In the genomic region with DNA sequence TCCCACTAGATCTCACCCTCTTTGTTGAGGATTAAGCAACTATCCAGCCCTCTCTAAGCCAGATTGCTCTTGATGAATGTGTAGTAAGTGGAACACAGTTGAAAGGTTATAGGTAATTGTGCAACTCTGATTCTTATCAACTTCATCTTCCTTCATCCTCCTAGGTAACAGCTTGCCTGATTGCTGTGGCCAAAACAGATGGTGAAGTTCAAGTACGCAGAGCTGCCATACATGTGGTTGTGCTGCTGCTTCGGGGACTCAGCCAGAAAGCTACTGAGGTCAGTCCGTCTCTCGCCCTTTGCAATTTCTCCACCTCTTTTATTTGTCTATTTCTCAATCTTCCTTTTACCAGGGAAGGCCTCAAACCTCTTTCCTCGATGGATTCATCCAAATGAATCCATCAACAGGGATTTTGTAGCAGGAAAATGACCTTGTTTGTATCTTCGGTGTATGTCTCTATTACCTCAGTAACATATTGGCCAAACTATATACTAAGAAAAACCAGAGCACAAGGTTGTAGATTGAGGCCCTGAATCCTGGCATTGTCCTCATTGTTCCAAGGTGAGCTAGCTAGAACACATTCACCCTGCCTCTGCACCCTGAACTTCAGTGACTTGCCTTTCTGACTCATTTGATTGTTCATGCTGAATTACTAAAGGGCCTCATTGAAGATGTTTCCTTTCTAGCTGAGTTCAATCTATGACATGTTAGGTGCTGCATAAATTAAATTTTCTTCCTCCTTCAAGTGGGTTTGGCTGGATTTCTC, we compare ENCODE assay signal across 1 cellular context.
TF ChIP-seq lines count a peak whose summit lies in the region.

No MANE protein-coding gene starts in this region.

TF ChIP-seq in HepG2, 621 proteins besides CTCF, POLR2A, EP300 and RAD21 (continued from another document and continues in another):
- TF ChIP-seq, protein P1, sequence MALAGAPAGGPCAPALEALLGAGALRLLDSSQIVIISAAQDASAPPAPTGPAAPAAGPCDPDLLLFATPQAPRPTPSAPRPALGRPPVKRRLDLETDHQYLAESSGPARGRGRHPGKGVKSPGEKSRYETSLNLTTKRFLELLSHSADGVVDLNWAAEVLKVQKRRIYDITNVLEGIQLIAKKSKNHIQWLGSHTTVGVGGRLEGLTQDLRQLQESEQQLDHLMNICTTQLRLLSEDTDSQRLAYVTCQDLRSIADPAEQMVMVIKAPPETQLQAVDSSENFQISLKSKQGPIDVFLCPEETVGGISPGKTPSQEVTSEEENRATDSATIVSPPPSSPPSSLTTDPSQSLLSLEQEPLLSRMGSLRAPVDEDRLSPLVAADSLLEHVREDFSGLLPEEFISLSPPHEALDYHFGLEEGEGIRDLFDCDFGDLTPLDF (CRISPR knock-in tag; IDR thresholded peaks at IDR 0.05) = no peak
- TF ChIP-seq SSRP1 (CRISPR knock-in tag; IDR thresholded peaks at IDR 0.05) (no peak), CREB1 (IDR thresholded peaks at IDR 0.05) (no peak), CREB1 (CRISPR knock-in tag; IDR thresholded peaks at IDR 0.05) (0 out of 2 replicates have a peak, but pooled peaks have one; percentile 6), ZNF441 (CRISPR knock-in tag; IDR thresholded peaks at IDR 0.05; ENCODE audit: borderline replicate concordance) (0 out of 2 replicates have a peak, but pooled peaks have one; percentile 52), HHEX (CRISPR knock-in tag; IDR thresholded peaks at IDR 0.05) (no peak; the same call in 1 of the 2 replicates), FOXA1 (IDR thresholded peaks at IDR 0.05) (no peak), FOXA1 (CRISPR knock-in tag; IDR thresholded peaks at IDR 0.05) (peak; percentile 55), ZNF207 (IDR thresholded peaks at IDR 0.05; ENCODE audit: borderline replicate concordance) (no peak), NR3C1 (CRISPR knock-in tag; IDR thresholded peaks at IDR 0.05) (no peak), PPARG (CRISPR knock-in tag; conservative IDR thresholded peaks at IDR 0.05) (peak; percentile 97), EHMT2 (IDR thresholded peaks at IDR 0.05; ENCODE audit: borderline replicate concordance, low read depth, low read length) (peak; percentile 61; the same call in 1 of the 2 replicates), HMG20A (CRISPR knock-in tag; IDR thresholded peaks at IDR 0.05; ENCODE audit: borderline replicate concordance) (peak; percentile 57; the same call in 1 of the 2 replicates), MXD4 (CRISPR knock-in tag; IDR thresholded peaks at IDR 0.05) (peak; percentile 42; the same call in 1 of the 2 replicates), CBFB (CRISPR knock-in tag; IDR thresholded peaks at IDR 0.05) (no peak), ZNF124 (CRISPR knock-in tag; IDR thresholded peaks at IDR 0.05) (0 out of 2 replicates have a peak, but pooled peaks have one; percentile 70), SRSF1 (optimal IDR thresholded peaks at IDR 0.05; ENCODE audit: low read depth, low read length) (no peak), TEAD3 (CRISPR knock-in tag; optimal IDR thresholded peaks at IDR 0.05; ENCODE audit: borderline replicate concordance) (peak; percentile 46), CEBPG (CRISPR knock-in tag; IDR thresholded peaks at IDR 0.05) (peak; percentile 96), DMAP1 (CRISPR knock-in tag; IDR thresholded peaks at IDR 0.05) (peak; percentile 67; the same call in 1 of the 2 replicates), ERF (CRISPR knock-in tag; IDR thresholded peaks at IDR 0.05) (peak; percentile 40; the same call in 1 of the 2 replicates), CBX5 (CRISPR knock-in tag; IDR thresholded peaks at IDR 0.05; ENCODE audit: borderline replicate concordance) (peak; percentile 70; the same call in 1 of the 2 replicates), HDAC2 (CRISPR knock-in tag; IDR thresholded peaks at IDR 0.05) (peak; percentile 63), RARA (CRISPR knock-in tag; IDR thresholded peaks at IDR 0.05) (peak; percentile 94), SAP130 (CRISPR knock-in tag; IDR thresholded peaks at IDR 0.05; ENCODE audit: low read depth) (peak; percentile 67), ZNF850 (CRISPR knock-in tag; conservative IDR thresholded peaks at IDR 0.05) (no peak), DNMT3B (CRISPR knock-in tag; conservative IDR thresholded peaks at IDR 0.05) (no peak), HNF4G (IDR thresholded peaks at IDR 0.05; ENCODE audit: borderline replicate concordance, low read depth, low read length) (peak; percentile 72), HNF4G (CRISPR knock-in tag; IDR thresholded peaks at IDR 0.05; ENCODE audit: borderline replicate concordance, low read depth) (no peak), KAT8 (CRISPR knock-in tag; IDR thresholded peaks at IDR 0.05) (peak; percentile 56)
- TF ChIP-seq, protein P2, sequence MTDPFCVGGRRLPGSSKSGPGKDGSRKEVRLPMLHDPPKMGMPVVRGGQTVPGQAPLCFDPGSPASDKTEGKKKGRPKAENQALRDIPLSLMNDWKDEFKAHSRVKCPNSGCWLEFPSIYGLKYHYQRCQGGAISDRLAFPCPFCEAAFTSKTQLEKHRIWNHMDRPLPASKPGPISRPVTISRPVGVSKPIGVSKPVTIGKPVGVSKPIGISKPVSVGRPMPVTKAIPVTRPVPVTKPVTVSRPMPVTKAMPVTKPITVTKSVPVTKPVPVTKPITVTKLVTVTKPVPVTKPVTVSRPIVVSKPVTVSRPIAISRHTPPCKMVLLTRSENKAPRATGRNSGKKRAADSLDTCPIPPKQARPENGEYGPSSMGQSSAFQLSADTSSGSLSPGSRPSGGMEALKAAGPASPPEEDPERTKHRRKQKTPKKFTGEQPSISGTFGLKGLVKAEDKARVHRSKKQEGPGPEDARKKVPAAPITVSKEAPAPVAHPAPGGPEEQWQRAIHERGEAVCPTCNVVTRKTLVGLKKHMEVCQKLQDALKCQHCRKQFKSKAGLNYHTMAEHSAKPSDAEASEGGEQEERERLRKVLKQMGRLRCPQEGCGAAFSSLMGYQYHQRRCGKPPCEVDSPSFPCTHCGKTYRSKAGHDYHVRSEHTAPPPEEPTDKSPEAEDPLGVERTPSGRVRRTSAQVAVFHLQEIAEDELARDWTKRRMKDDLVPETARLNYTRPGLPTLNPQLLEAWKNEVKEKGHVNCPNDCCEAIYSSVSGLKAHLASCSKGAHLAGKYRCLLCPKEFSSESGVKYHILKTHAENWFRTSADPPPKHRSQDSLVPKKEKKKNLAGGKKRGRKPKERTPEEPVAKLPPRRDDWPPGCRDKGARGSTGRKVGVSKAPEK (CRISPR knock-in tag; IDR thresholded peaks at IDR 0.05; ENCODE audit: borderline replicate concordance) = no peak; the same call in 1 of the 2 replicates
- TF ChIP-seq, protein P3, sequence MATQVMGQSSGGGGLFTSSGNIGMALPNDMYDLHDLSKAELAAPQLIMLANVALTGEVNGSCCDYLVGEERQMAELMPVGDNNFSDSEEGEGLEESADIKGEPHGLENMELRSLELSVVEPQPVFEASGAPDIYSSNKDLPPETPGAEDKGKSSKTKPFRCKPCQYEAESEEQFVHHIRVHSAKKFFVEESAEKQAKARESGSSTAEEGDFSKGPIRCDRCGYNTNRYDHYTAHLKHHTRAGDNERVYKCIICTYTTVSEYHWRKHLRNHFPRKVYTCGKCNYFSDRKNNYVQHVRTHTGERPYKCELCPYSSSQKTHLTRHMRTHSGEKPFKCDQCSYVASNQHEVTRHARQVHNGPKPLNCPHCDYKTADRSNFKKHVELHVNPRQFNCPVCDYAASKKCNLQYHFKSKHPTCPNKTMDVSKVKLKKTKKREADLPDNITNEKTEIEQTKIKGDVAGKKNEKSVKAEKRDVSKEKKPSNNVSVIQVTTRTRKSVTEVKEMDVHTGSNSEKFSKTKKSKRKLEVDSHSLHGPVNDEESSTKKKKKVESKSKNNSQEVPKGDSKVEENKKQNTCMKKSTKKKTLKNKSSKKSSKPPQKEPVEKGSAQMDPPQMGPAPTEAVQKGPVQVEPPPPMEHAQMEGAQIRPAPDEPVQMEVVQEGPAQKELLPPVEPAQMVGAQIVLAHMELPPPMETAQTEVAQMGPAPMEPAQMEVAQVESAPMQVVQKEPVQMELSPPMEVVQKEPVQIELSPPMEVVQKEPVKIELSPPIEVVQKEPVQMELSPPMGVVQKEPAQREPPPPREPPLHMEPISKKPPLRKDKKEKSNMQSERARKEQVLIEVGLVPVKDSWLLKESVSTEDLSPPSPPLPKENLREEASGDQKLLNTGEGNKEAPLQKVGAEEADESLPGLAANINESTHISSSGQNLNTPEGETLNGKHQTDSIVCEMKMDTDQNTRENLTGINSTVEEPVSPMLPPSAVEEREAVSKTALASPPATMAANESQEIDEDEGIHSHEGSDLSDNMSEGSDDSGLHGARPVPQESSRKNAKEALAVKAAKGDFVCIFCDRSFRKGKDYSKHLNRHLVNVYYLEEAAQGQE (IDR thresholded peaks at IDR 0.05; ENCODE audit: borderline replicate concordance in 1 of 2, low read depth in 1 of 2, low read length in 2 of 2) = 0 out of 4 replicates have a peak, but pooled peaks of 1 of the 2 experiments have one; percentile 45
- TF ChIP-seq, protein P4, sequence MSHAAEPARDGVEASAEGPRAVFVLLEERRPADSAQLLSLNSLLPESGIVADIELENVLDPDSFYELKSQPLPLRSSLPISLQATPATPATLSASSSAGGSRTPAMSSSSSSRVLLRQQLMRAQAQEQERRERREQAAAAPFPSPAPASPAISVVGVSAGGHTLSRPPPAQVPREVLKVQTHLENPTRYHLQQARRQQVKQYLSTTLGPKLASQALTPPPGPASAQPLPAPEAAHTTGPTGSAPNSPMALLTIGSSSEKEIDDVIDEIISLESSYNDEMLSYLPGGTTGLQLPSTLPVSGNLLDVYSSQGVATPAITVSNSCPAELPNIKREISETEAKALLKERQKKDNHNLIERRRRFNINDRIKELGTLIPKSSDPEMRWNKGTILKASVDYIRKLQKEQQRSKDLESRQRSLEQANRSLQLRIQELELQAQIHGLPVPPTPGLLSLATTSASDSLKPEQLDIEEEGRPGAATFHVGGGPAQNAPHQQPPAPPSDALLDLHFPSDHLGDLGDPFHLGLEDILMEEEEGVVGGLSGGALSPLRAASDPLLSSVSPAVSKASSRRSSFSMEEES (CRISPR knock-in tag; IDR thresholded peaks at IDR 0.05) = 0 out of 2 replicates have a peak, but pooled peaks have one; percentile 47
- TF ChIP-seq, protein P5, sequence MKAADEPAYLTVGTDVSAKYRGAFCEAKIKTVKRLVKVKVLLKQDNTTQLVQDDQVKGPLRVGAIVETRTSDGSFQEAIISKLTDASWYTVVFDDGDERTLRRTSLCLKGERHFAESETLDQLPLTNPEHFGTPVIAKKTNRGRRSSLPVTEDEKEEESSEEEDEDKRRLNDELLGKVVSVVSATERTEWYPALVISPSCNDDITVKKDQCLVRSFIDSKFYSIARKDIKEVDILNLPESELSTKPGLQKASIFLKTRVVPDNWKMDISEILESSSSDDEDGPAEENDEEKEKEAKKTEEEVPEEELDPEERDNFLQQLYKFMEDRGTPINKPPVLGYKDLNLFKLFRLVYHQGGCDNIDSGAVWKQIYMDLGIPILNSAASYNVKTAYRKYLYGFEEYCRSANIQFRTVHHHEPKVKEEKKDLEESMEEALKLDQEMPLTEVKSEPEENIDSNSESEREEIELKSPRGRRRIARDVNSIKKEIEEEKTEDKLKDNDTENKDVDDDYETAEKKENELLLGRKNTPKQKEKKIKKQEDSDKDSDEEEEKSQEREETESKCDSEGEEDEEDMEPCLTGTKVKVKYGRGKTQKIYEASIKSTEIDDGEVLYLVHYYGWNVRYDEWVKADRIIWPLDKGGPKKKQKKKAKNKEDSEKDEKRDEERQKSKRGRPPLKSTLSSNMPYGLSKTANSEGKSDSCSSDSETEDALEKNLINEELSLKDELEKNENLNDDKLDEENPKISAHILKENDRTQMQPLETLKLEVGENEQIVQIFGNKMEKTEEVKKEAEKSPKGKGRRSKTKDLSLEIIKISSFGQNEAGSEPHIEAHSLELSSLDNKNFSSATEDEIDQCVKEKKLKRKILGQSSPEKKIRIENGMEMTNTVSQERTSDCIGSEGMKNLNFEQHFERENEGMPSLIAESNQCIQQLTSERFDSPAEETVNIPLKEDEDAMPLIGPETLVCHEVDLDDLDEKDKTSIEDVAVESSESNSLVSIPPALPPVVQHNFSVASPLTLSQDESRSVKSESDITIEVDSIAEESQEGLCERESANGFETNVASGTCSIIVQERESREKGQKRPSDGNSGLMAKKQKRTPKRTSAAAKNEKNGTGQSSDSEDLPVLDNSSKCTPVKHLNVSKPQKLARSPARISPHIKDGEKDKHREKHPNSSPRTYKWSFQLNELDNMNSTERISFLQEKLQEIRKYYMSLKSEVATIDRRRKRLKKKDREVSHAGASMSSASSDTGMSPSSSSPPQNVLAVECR (CRISPR knock-in tag; IDR thresholded peaks at IDR 0.05; ENCODE audit: borderline replicate concordance) = peak; percentile 50; the same call in 1 of the 2 replicates
- TF ChIP-seq, protein P6, sequence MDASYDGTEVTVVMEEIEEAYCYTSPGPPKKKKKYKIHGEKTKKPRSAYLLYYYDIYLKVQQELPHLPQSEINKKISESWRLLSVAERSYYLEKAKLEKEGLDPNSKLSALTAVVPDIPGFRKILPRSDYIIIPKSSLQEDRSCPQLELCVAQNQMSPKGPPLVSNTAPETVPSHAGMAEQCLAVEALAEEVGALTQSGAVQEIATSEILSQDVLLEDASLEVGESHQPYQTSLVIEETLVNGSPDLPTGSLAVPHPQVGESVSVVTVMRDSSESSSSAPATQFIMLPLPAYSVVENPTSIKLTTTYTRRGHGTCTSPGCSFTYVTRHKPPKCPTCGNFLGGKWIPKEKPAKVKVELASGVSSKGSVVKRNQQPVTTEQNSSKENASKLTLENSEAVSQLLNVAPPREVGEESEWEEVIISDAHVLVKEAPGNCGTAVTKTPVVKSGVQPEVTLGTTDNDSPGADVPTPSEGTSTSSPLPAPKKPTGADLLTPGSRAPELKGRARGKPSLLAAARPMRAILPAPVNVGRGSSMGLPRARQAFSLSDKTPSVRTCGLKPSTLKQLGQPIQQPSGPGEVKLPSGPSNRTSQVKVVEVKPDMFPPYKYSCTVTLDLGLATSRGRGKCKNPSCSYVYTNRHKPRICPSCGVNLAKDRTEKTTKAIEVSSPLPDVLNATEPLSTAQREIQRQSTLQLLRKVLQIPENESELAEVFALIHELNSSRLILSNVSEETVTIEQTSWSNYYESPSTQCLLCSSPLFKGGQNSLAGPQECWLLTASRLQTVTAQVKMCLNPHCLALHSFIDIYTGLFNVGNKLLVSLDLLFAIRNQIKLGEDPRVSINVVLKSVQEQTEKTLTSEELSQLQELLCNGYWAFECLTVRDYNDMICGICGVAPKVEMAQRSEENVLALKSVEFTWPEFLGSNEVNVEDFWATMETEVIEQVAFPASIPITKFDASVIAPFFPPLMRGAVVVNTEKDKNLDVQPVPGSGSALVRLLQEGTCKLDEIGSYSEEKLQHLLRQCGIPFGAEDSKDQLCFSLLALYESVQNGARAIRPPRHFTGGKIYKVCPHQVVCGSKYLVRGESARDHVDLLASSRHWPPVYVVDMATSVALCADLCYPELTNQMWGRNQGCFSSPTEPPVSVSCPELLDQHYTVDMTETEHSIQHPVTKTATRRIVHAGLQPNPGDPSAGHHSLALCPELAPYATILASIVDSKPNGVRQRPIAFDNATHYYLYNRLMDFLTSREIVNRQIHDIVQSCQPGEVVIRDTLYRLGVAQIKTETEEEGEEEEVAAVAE (CRISPR knock-in tag; IDR thresholded peaks at IDR 0.05; ENCODE audit: borderline replicate concordance) = no peak
